ENCODE assay signal across 1 cellular context in the genomic region with DNA sequence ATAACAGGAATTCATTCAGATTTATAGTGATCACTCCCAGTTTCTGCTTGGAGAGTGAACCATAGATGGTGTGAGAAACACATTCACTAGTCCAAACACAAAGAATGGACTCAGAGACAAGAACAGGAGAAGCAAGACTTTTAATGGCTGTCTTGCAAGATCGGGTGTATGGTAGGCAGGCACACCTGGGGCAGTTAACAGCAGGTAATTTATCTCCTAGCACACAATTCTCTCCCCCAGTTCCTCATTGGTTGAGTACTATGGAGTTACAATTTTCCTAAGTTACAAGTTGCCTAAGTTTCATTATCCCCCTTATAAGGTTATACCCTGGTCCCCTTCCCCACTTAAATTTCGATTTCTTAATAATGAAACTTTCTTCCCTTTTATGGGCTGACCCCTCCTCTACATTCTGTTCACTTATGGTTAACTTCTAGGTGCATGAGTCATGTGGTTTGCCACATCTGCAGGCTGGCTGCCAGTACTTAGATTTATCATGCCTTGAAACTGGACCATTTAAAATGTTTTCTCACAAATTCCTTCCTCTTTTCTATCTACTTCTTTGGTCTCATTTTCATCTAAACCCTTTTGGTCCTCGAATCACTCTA.
TF ChIP-seq lines count a peak whose summit lies in the region.

No MANE protein-coding gene starts in this region.

TF ChIP-seq in GM12878, 131 proteins besides CTCF, POLR2A, EP300 and RAD21 (continued from another document and continues in another):
- TF ChIP-seq, protein P1, sequence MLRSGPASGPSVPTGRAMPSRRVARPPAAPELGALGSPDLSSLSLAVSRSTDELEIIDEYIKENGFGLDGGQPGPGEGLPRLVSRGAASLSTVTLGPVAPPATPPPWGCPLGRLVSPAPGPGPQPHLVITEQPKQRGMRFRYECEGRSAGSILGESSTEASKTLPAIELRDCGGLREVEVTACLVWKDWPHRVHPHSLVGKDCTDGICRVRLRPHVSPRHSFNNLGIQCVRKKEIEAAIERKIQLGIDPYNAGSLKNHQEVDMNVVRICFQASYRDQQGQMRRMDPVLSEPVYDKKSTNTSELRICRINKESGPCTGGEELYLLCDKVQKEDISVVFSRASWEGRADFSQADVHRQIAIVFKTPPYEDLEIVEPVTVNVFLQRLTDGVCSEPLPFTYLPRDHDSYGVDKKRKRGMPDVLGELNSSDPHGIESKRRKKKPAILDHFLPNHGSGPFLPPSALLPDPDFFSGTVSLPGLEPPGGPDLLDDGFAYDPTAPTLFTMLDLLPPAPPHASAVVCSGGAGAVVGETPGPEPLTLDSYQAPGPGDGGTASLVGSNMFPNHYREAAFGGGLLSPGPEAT (IDR thresholded peaks at IDR 0.05; ENCODE audit: low read depth) = no peak
- TF ChIP-seq ZSCAN29 (IDR thresholded peaks at IDR 0.05) (no peak), NBN (IDR thresholded peaks at IDR 0.05) (0 out of 2 replicates have a peak, but pooled peaks have one; percentile 30), ZNF207 (IDR thresholded peaks at IDR 0.05; ENCODE audit: borderline replicate concordance) (no peak), SPI1 (IDR thresholded peaks at IDR 0.05; ENCODE audit: borderline replicate concordance, insufficient read depth, low read depth, low read length) (no peak), CHD1 (IDR thresholded peaks at IDR 0.05; ENCODE audit: low read depth, low read length) (no peak), ETV6 (conservative IDR thresholded peaks at IDR 0.05 in 1 of 2, IDR thresholded peaks at IDR 0.05 in 1 of 2; ENCODE audit: borderline replicate concordance in 1 of 2, low read depth in 1 of 2) (no peak), LARP7 (IDR thresholded peaks at IDR 0.05) (no peak), ATF7 (IDR thresholded peaks at IDR 0.05; ENCODE audit: low read depth) (peak; percentile 83), HCFC1 (IDR thresholded peaks at IDR 0.05; ENCODE audit: low read length) (no peak), IRF4 (IDR thresholded peaks at IDR 0.05; ENCODE audit: low read depth, low read length) (no peak), NFYA (IDR thresholded peaks at IDR 0.05; ENCODE audit: borderline replicate concordance, low read depth, low read length) (no peak), ZBED1 (IDR thresholded peaks at IDR 0.05; ENCODE audit: borderline replicate concordance) (peak; percentile 23; the same call in 1 of the 2 replicates), IKZF2 (IDR thresholded peaks at IDR 0.05) (peak; percentile 43 to 60; a peak in 3 of 4 replicates), ZNF622 (IDR thresholded peaks at IDR 0.05) (no peak), RELA (IDR thresholded peaks at IDR 0.05; ENCODE audit: borderline replicate concordance, partially characterized antibody) (no peak), JUND (IDR thresholded peaks at IDR 0.05; ENCODE audit: low read depth, low read length) (no peak), PAX5 (IDR thresholded peaks at IDR 0.05; ENCODE audit: borderline replicate concordance, low read depth, low read length) (no peak), MTA2 (IDR thresholded peaks at IDR 0.05; ENCODE audit: low read depth) (peak; percentile 79), BCL11A (IDR thresholded peaks at IDR 0.05; ENCODE audit: low read depth, low read length) (peak; percentile 25; the same call in 1 of the 2 replicates), ESRRA (IDR thresholded peaks at IDR 0.05; ENCODE audit: low read length) (no peak), PAX8 (IDR thresholded peaks at IDR 0.05) (no peak), CHD4 (IDR thresholded peaks at IDR 0.05) (no peak), ZZZ3 (IDR thresholded peaks at IDR 0.05; ENCODE audit: control insufficient read depth, insufficient read length, low read depth) (no peak)
- TF ChIP-seq, protein P2, sequence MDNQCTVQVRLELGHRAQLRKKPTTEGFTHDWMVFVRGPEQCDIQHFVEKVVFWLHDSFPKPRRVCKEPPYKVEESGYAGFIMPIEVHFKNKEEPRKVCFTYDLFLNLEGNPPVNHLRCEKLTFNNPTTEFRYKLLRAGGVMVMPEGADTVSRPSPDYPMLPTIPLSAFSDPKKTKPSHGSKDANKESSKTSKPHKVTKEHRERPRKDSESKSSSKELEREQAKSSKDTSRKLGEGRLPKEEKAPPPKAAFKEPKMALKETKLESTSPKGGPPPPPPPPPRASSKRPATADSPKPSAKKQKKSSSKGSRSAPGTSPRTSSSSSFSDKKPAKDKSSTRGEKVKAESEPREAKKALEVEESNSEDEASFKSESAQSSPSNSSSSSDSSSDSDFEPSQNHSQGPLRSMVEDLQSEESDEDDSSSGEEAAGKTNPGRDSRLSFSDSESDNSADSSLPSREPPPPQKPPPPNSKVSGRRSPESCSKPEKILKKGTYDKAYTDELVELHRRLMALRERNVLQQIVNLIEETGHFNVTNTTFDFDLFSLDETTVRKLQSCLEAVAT (IDR thresholded peaks at IDR 0.05) = peak; percentile 69; the same call in 1 of the 2 replicates
- TF ChIP-seq, protein P3, sequence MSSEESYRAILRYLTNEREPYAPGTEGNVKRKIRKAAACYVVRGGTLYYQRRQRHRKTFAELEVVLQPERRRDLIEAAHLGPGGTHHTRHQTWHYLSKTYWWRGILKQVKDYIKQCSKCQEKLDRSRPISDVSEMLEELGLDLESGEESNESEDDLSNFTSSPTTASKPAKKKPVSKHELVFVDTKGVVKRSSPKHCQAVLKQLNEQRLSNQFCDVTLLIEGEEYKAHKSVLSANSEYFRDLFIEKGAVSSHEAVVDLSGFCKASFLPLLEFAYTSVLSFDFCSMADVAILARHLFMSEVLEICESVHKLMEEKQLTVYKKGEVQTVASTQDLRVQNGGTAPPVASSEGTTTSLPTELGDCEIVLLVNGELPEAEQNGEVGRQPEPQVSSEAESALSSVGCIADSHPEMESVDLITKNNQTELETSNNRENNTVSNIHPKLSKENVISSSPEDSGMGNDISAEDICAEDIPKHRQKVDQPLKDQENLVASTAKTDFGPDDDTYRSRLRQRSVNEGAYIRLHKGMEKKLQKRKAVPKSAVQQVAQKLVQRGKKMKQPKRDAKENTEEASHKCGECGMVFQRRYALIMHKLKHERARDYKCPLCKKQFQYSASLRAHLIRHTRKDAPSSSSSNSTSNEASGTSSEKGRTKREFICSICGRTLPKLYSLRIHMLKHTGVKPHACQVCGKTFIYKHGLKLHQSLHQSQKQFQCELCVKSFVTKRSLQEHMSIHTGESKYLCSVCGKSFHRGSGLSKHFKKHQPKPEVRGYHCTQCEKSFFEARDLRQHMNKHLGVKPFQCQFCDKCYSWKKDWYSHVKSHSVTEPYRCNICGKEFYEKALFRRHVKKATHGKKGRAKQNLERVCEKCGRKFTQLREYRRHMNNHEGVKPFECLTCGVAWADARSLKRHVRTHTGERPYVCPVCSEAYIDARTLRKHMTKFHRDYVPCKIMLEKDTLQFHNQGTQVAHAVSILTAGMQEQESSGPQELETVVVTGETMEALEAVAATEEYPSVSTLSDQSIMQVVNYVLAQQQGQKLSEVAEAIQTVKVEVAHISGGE (CRISPR knock-in tag; IDR thresholded peaks at IDR 0.05) = no peak
- TF ChIP-seq, protein P4, sequence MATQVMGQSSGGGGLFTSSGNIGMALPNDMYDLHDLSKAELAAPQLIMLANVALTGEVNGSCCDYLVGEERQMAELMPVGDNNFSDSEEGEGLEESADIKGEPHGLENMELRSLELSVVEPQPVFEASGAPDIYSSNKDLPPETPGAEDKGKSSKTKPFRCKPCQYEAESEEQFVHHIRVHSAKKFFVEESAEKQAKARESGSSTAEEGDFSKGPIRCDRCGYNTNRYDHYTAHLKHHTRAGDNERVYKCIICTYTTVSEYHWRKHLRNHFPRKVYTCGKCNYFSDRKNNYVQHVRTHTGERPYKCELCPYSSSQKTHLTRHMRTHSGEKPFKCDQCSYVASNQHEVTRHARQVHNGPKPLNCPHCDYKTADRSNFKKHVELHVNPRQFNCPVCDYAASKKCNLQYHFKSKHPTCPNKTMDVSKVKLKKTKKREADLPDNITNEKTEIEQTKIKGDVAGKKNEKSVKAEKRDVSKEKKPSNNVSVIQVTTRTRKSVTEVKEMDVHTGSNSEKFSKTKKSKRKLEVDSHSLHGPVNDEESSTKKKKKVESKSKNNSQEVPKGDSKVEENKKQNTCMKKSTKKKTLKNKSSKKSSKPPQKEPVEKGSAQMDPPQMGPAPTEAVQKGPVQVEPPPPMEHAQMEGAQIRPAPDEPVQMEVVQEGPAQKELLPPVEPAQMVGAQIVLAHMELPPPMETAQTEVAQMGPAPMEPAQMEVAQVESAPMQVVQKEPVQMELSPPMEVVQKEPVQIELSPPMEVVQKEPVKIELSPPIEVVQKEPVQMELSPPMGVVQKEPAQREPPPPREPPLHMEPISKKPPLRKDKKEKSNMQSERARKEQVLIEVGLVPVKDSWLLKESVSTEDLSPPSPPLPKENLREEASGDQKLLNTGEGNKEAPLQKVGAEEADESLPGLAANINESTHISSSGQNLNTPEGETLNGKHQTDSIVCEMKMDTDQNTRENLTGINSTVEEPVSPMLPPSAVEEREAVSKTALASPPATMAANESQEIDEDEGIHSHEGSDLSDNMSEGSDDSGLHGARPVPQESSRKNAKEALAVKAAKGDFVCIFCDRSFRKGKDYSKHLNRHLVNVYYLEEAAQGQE (IDR thresholded peaks at IDR 0.05; ENCODE audit: low read depth, low read length) = no peak
- TF ChIP-seq, protein P5, sequence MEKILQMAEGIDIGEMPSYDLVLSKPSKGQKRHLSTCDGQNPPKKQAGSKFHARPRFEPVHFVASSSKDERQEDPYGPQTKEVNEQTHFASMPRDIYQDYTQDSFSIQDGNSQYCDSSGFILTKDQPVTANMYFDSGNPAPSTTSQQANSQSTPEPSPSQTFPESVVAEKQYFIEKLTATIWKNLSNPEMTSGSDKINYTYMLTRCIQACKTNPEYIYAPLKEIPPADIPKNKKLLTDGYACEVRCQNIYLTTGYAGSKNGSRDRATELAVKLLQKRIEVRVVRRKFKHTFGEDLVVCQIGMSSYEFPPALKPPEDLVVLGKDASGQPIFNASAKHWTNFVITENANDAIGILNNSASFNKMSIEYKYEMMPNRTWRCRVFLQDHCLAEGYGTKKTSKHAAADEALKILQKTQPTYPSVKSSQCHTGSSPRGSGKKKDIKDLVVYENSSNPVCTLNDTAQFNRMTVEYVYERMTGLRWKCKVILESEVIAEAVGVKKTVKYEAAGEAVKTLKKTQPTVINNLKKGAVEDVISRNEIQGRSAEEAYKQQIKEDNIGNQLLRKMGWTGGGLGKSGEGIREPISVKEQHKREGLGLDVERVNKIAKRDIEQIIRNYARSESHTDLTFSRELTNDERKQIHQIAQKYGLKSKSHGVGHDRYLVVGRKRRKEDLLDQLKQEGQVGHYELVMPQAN (conservative IDR thresholded peaks at IDR 0.05) = no peak
- TF ChIP-seq, protein P6, sequence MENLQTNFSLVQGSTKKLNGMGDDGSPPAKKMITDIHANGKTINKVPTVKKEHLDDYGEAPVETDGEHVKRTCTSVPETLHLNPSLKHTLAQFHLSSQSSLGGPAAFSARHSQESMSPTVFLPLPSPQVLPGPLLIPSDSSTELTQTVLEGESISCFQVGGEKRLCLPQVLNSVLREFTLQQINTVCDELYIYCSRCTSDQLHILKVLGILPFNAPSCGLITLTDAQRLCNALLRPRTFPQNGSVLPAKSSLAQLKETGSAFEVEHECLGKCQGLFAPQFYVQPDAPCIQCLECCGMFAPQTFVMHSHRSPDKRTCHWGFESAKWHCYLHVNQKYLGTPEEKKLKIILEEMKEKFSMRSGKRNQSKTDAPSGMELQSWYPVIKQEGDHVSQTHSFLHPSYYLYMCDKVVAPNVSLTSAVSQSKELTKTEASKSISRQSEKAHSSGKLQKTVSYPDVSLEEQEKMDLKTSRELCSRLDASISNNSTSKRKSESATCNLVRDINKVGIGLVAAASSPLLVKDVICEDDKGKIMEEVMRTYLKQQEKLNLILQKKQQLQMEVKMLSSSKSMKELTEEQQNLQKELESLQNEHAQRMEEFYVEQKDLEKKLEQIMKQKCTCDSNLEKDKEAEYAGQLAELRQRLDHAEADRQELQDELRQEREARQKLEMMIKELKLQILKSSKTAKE (IDR thresholded peaks at IDR 0.05; ENCODE audit: low read depth, poor library complexity, severe bottlenecking) = no peak
- TF ChIP-seq, protein P7, sequence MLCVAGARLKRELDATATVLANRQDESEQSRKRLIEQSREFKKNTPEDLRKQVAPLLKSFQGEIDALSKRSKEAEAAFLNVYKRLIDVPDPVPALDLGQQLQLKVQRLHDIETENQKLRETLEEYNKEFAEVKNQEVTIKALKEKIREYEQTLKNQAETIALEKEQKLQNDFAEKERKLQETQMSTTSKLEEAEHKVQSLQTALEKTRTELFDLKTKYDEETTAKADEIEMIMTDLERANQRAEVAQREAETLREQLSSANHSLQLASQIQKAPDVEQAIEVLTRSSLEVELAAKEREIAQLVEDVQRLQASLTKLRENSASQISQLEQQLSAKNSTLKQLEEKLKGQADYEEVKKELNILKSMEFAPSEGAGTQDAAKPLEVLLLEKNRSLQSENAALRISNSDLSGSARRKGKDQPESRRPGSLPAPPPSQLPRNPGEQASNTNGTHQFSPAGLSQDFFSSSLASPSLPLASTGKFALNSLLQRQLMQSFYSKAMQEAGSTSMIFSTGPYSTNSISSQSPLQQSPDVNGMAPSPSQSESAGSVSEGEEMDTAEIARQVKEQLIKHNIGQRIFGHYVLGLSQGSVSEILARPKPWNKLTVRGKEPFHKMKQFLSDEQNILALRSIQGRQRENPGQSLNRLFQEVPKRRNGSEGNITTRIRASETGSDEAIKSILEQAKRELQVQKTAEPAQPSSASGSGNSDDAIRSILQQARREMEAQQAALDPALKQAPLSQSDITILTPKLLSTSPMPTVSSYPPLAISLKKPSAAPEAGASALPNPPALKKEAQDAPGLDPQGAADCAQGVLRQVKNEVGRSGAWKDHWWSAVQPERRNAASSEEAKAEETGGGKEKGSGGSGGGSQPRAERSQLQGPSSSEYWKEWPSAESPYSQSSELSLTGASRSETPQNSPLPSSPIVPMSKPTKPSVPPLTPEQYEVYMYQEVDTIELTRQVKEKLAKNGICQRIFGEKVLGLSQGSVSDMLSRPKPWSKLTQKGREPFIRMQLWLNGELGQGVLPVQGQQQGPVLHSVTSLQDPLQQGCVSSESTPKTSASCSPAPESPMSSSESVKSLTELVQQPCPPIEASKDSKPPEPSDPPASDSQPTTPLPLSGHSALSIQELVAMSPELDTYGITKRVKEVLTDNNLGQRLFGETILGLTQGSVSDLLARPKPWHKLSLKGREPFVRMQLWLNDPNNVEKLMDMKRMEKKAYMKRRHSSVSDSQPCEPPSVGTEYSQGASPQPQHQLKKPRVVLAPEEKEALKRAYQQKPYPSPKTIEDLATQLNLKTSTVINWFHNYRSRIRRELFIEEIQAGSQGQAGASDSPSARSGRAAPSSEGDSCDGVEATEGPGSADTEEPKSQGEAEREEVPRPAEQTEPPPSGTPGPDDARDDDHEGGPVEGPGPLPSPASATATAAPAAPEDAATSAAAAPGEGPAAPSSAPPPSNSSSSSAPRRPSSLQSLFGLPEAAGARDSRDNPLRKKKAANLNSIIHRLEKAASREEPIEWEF (IDR thresholded peaks at IDR 0.05; ENCODE audit: insufficient replicate concordance, low read depth, low read length) = no peak
- TF ChIP-seq, protein P8, sequence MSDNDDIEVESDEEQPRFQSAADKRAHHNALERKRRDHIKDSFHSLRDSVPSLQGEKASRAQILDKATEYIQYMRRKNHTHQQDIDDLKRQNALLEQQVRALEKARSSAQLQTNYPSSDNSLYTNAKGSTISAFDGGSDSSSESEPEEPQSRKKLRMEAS (IDR thresholded peaks at IDR 0.05; ENCODE audit: low read depth, low read length) = no peak
- TF ChIP-seq, protein P9, sequence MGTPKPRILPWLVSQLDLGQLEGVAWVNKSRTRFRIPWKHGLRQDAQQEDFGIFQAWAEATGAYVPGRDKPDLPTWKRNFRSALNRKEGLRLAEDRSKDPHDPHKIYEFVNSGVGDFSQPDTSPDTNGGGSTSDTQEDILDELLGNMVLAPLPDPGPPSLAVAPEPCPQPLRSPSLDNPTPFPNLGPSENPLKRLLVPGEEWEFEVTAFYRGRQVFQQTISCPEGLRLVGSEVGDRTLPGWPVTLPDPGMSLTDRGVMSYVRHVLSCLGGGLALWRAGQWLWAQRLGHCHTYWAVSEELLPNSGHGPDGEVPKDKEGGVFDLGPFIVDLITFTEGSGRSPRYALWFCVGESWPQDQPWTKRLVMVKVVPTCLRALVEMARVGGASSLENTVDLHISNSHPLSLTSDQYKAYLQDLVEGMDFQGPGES (IDR thresholded peaks at IDR 0.05) = no peak
